ENCODE assay signal across 9 cellular contexts in the genomic region with DNA sequence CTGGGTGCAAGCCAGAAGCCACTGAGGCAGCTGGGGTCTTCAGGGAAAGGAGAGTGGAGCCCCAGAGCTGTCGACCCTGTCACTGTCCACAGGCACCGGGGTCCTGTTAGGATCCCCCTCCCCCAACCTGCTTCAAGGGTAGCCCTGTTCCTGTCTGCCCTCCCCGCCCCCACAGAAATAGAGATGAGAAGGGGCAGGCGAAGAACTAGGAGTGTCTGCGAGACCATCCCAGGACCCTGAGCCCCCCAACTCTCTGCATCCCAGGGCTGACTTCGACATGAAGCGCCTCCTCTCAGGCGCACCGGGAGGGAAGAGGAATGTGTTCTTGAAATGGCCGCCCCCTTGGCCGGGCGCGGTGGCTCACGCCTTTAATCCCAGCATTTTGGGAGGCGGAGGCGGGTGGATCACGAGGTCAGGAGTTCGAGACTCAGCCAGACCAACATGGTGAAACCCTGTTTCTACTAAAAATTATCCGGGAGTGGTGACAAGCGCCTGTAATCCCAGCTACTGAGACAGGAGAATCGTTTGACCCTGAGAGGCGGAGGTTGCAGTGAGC. TPM values are rescaled to one million over a fixed set of nuclear protein-coding genes. Genes with fewer than 3 reads are reported as not detected.
DNase-seq lines count a peak whose midpoint lies in the region; ATAC-seq and TF ChIP-seq lines count a peak whose summit lies in the region.
"Had no signal": no experiment of that assay in that cellular context is flagged by ENCODE, and none has a peak within 500 bp of the region (broad histone marks: within the 10 kb centered on the region; RNA-seq: fewer than 3 reads in every experiment).

No MANE protein-coding gene starts in this region.

- no peaks in the 10 kb centered on the region; the same call in 1 of the 2 replicates for H3K4me1 ChIP-seq in ES-I3 (ENCODE audit: insufficient read depth, low read length)
- H3K4me1 ChIP-seq in trophoblast cell (ENCODE audit: control insufficient read depth in 1 of 2, insufficient read depth in 2 of 2, low read length in 2 of 2), result peaks cover 2 to 7% of the 10 kb centered on the region in 2 experiments

- H3K4me1 Mint-ChIP-seq in WTC11, result peaks cover 23% of the 10 kb centered on the region

- peak overlapping the region; percentile 98 for H3K18ac ChIP-seq in trophoblast cell (ENCODE audit: low read length)

- H2AK5ac ChIP-seq in trophoblast cell (ENCODE audit: low read length), result peak overlapping the region; percentile 4

- peak overlapping the region; percentile 88 for H4K91ac ChIP-seq in trophoblast cell (ENCODE audit: low read depth, low read length)

- H3K36me3 ChIP-seq in ES-I3 (ENCODE audit: insufficient read depth, low read length), result no peaks in the 10 kb centered on the region
- H3K36me3 ChIP-seq in trophoblast cell (ENCODE audit: control insufficient read depth in 1 of 2, insufficient read depth in 2 of 2, low read length in 2 of 2), result no peaks in the 10 kb centered on the region

- POLR2A ChIA-PET in WTC11 (lab: Charles Lee), result interaction anchor here (0.7 to 1.4 kb wide), 3 partner anchors 35 to 305 kb away, joined by 3 to 5 read pairs (median 4); a partner anchor contains a TSS

- H3K14ac ChIP-seq in trophoblast cell (ENCODE audit: low read length), result peak overlapping the region; percentile 99

- peaks cover 6% of the 10 kb centered on the region for H3K79me2 ChIP-seq in trophoblast cell (ENCODE audit: control insufficient read depth, insufficient read depth, low read length, poor library complexity)

- peak overlapping the region; percentile 81 for H2BK120ac ChIP-seq in trophoblast cell (ENCODE audit: insufficient read depth, low read length, poor library complexity)

- H3K27me3 Mint-ChIP-seq in WTC11 (ENCODE audit: low read depth), result no peaks in the 10 kb centered on the region

- DNase-seq in WTC11 (ENCODE audit: low spot score), result peak; percentile 51
- DNase-seq in glomerular visceral epithelial cell (ENCODE audit: extremely low spot score), result peak; percentile 11
- peak in 1 of 2 donors; percentile 35 for DNase-seq in trophoblast cell
- DNase-seq in stimulated activated CD4-positive, alpha-beta T cell treated with anti-CD3 and anti-CD28 coated beads, Interleukin-4, amount 100 ng/mL, for 1 hour, result no peak
- no peak for DNase-seq in NCI-H1092 (lab: John Stamatoyannopoulos, UW)

- TF ChIP-seq CTCF in WTC11 (IDR thresholded peaks at IDR 0.05), result no peak

- peaks cover 11% of the 10 kb centered on the region for H3K79me1 ChIP-seq in trophoblast cell (ENCODE audit: low read length)

- ATAC-seq in HG02642 (IDR thresholded peaks at IDR 0.05; ENCODE audit: poor library complexity, unreplicated experiment) (peak; percentile 17), WTC11 (peak; percentile 25), HG02884 (IDR thresholded peaks at IDR 0.05; ENCODE audit: unreplicated experiment) (no peak)

- no peaks in the 10 kb centered on the region for H3K9me3 ChIP-seq in ES-I3 (ENCODE audit: control insufficient read depth, insufficient read depth, low read length)
- H3K9me3 ChIP-seq in trophoblast cell (ENCODE audit: insufficient read depth, low read depth, low read length), result peaks cover 2% of the 10 kb centered on the region

- peak overlapping the region; percentile 95 for H2AFZ ChIP-seq in trophoblast cell (ENCODE audit: insufficient read depth, low read length, poor library complexity)

- H3K27ac ChIP-seq in trophoblast cell (ENCODE audit: low read depth, low read length), result peak overlapping the region; percentile 87

- peak overlapping the region; percentile 81 for H2BK5ac ChIP-seq in trophoblast cell (ENCODE audit: low read depth, low read length, poor library complexity)

- H3K36me3 Mint-ChIP-seq in WTC11, result no peaks in the 10 kb centered on the region

- H3K9ac ChIP-seq in ES-I3 (ENCODE audit: low read depth, low read length) (peak overlapping the region; percentile 73), trophoblast cell (ENCODE audit: low read length) (peak overlapping the region; percentile 98)

- peak overlapping the region; percentile 99 for H4K12ac ChIP-seq in trophoblast cell (ENCODE audit: low read depth, low read length)

- H3K27ac Mint-ChIP-seq in WTC11, result peak overlapping the region; percentile 84

- no peaks in the 10 kb centered on the region for H3K27me3 ChIP-seq in trophoblast cell (ENCODE audit: insufficient read depth, low read length)

- H3K4me3 Mint-ChIP-seq in WTC11, result peak overlapping the region; percentile 80

- H3K4me3 ChIP-seq in trophoblast cell (ENCODE audit: low read depth, low read length), result peak overlapping the region; percentile 92

- no peak overlapping the region for H3K23ac ChIP-seq in trophoblast cell (ENCODE audit: low read length)

- CTCF ChIA-PET in WTC11 (lab: Charles Lee), result interaction anchor here (0.7 to 2.2 kb wide), 5 partner anchors 12 to 160 kb away, joined by 3 to 8 read pairs (median 4); a partner anchor contains a TSS

- no CpG with 5 or more reads among the region's 22 CpGs for WGBS in trophoblast cell (ENCODE audit: extremely low coverage, insufficient coverage, insufficient read length)

- H2BK12ac ChIP-seq in trophoblast cell (ENCODE audit: low read length), result peak overlapping the region; percentile 6

- H3K4ac ChIP-seq in trophoblast cell (ENCODE audit: low read depth, low read length), result peak overlapping the region; percentile 41

- peak overlapping the region; percentile 99 for H3K4me2 ChIP-seq in trophoblast cell (ENCODE audit: low read length)

- H4K8ac ChIP-seq in trophoblast cell (ENCODE audit: low read depth, low read length), result peak overlapping the region; percentile 97

- H3K9me3 Mint-ChIP-seq in WTC11, result no peaks in the 10 kb centered on the region

TF ChIP-seq in WTC11, 78 proteins besides CTCF, POLR2A, EP300 and RAD21 (continues in another document):
- TF ChIP-seq, protein P1, sequence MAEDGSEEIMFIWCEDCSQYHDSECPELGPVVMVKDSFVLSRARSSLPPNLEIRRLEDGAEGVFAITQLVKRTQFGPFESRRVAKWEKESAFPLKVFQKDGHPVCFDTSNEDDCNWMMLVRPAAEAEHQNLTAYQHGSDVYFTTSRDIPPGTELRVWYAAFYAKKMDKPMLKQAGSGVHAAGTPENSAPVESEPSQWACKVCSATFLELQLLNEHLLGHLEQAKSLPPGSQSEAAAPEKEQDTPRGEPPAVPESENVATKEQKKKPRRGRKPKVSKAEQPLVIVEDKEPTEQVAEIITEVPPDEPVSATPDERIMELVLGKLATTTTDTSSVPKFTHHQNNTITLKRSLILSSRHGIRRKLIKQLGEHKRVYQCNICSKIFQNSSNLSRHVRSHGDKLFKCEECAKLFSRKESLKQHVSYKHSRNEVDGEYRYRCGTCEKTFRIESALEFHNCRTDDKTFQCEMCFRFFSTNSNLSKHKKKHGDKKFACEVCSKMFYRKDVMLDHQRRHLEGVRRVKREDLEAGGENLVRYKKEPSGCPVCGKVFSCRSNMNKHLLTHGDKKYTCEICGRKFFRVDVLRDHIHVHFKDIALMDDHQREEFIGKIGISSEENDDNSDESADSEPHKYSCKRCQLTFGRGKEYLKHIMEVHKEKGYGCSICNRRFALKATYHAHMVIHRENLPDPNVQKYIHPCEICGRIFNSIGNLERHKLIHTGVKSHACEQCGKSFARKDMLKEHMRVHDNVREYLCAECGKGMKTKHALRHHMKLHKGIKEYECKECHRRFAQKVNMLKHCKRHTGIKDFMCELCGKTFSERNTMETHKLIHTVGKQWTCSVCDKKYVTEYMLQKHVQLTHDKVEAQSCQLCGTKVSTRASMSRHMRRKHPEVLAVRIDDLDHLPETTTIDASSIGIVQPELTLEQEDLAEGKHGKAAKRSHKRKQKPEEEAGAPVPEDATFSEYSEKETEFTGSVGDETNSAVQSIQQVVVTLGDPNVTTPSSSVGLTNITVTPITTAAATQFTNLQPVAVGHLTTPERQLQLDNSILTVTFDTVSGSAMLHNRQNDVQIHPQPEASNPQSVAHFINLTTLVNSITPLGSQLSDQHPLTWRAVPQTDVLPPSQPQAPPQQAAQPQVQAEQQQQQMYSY (CRISPR knock-in tag; IDR thresholded peaks at IDR 0.05), result no peak
- TF ChIP-seq ZNF138 (CRISPR knock-in tag; conservative IDR thresholded peaks at IDR 0.05), result no peak
- TF ChIP-seq, protein P2, sequence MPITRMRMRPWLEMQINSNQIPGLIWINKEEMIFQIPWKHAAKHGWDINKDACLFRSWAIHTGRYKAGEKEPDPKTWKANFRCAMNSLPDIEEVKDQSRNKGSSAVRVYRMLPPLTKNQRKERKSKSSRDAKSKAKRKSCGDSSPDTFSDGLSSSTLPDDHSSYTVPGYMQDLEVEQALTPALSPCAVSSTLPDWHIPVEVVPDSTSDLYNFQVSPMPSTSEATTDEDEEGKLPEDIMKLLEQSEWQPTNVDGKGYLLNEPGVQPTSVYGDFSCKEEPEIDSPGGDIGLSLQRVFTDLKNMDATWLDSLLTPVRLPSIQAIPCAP (CRISPR knock-in tag; IDR thresholded peaks at IDR 0.05), result no peak
- no peak for TF ChIP-seq RORB (CRISPR knock-in tag; IDR thresholded peaks at IDR 0.05)
- no peak for TF ChIP-seq SP1 (CRISPR knock-in tag; conservative IDR thresholded peaks at IDR 0.05)
- TF ChIP-seq, protein P3, sequence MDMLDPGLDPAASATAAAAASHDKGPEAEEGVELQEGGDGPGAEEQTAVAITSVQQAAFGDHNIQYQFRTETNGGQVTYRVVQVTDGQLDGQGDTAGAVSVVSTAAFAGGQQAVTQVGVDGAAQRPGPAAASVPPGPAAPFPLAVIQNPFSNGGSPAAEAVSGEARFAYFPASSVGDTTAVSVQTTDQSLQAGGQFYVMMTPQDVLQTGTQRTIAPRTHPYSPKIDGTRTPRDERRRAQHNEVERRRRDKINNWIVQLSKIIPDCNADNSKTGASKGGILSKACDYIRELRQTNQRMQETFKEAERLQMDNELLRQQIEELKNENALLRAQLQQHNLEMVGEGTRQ (CRISPR knock-in tag; IDR thresholded peaks at IDR 0.05), result peak; percentile 27; the same call in 1 of the 2 replicates
- TF ChIP-seq, protein P4, sequence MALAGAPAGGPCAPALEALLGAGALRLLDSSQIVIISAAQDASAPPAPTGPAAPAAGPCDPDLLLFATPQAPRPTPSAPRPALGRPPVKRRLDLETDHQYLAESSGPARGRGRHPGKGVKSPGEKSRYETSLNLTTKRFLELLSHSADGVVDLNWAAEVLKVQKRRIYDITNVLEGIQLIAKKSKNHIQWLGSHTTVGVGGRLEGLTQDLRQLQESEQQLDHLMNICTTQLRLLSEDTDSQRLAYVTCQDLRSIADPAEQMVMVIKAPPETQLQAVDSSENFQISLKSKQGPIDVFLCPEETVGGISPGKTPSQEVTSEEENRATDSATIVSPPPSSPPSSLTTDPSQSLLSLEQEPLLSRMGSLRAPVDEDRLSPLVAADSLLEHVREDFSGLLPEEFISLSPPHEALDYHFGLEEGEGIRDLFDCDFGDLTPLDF (CRISPR knock-in tag; IDR thresholded peaks at IDR 0.05), result no peak
- TF ChIP-seq ESRRA (CRISPR knock-in tag; IDR thresholded peaks at IDR 0.05; ENCODE audit: borderline replicate concordance), result no peak
- no peak for TF ChIP-seq EMX1 (CRISPR knock-in tag; IDR thresholded peaks at IDR 0.05)
- no peak for TF ChIP-seq GTF2I (CRISPR knock-in tag; conservative IDR thresholded peaks at IDR 0.05)

RNA-seq across cellular contexts. Expression of a gene that starts 0.6 kb away (rescaled TPM):
- total RNA-seq in WTC11 (2021), result 3.3 to 3.6 TPM (median 3.3 TPM) in 3 replicates
- 2.0 TPM in 2 replicates for polyA plus RNA-seq in trophoblast cell (2013)

RNA-seq across cellular contexts. Expression of a gene that starts 2.7 kb away (rescaled TPM):
- 0.81 to 1.3 TPM (median 0.87 TPM) in 3 replicates for total RNA-seq in WTC11 (2021)
- polyA plus RNA-seq in trophoblast cell (2013), result 0.19 and 0.37 TPM in 2 replicates
- total RNA-seq: T-helper 2 cell treated with Interferon-gamma antibody and Interleukin-4, amounts not matched to agents 100 ng/mL and 5 ng/mL, for 36 hours had no signal

RNA-seq across cellular contexts. Expression of a gene that starts 11.3 kb away (rescaled TPM):
- total RNA-seq in WTC11 (2021), result 2.7 to 3.6 TPM (median 3.5 TPM) in 3 replicates
- 0.01 and 0.06 TPM in 2 replicates for polyA plus RNA-seq in trophoblast cell (2013)

RNA-seq across cellular contexts. Expression of a gene that starts 16.3 kb away (rescaled TPM):
- 170 to 198 TPM (median 171 TPM) in 3 replicates for total RNA-seq in WTC11 (2021)
- polyA plus RNA-seq in trophoblast cell (2013), result 50.2 and 52.6 TPM in 2 replicates

RNA-seq across cellular contexts. Expression of a gene that starts 21.1 kb away (rescaled TPM):
- 14.5 to 16.5 TPM (median 16.2 TPM) in 3 replicates for total RNA-seq in WTC11 (2021)
- 3.2 and 3.6 TPM in 2 replicates for polyA plus RNA-seq in trophoblast cell (2013)

Comparison
In these comparisons a context has a peak if more than half of its experiments do, and no peak if none do; other contexts are left out.
1. DNase-seq: peak in WTC11 (single experiment) and glomerular visceral epithelial cell (single experiment); none in stimulated activated CD4-positive, alpha-beta T cell treated with anti-CD3 and anti-CD28 coated beads, Interleukin-4, amount 100 ng/mL, for 1 hour (single experiment) and NCI-H1092 (single experiment).